ENCODE assay signal across 1 cellular context in genomic region chr17:45490615-45491433, GRCh38.
A peak's percentile ranks its signal among the peaks of the same experiment; 100 is the strongest.
TF ChIP-seq lines count a peak whose summit lies in the region.
"Not testable (repeated sequence)": the region's sequence is repeated elsewhere in the genome, so short reads cannot be mapped to it uniquely, and the experiment has no call there.

PLEKHM1 (minus strand) TSS chr17:45490721; CDS start chr17:45482484, 8,237 bp downstream.

TF ChIP-seq in K562, 482 proteins besides CTCF, POLR2A, EP300 and RAD21 (continued from another document):
- TF ChIP-seq YY1 (IDR thresholded peaks at IDR 0.05; ENCODE audit: borderline replicate concordance in 1 of 3, control insufficient read depth in 1 of 3, extremely low read depth in 1 of 3, insufficient read depth in 3 of 3, insufficient read length in 1 of 3, insufficient replicate concordance in 2 of 3, low read depth in 1 of 3, low read length in 2 of 3) = peak in 2 of 3 experiments; percentile 56 to 73
- peak in 1 of 2 experiments; percentile 57; a peak in 2 of 4 replicates for TF ChIP-seq MNT (conservative IDR thresholded peaks at IDR 0.05)
- TF ChIP-seq SP1 (CRISPR knock-in tag; IDR thresholded peaks at IDR 0.05) = peak; percentile 45; the same call in 1 of the 2 replicates
- TF ChIP-seq CREM (IDR thresholded peaks at IDR 0.05; ENCODE audit: low read depth) = peak; percentile 81
- TF ChIP-seq L3MBTL2 (IDR thresholded peaks at IDR 0.05) = 0 out of 2 replicates have a peak, but pooled peaks have one; percentile 7
- peak; percentile 56 to 60; a peak in 3 of 4 replicates for TF ChIP-seq FOXK2 (conservative IDR thresholded peaks at IDR 0.05 in 1 of 2, IDR thresholded peaks at IDR 0.05 in 1 of 2; ENCODE audit: low read depth in 2 of 2)
- TF ChIP-seq ATF7 (IDR thresholded peaks at IDR 0.05) = peak; percentile 66; the same call in 1 of the 2 replicates
- peak; percentile 92 for TF ChIP-seq GMEB1 (CRISPR knock-in tag; IDR thresholded peaks at IDR 0.05)
- TF ChIP-seq MAX (CRISPR knock-in tag; IDR thresholded peaks at IDR 0.05) = peak; percentile 38; the same call in 1 of the 2 replicates
- peak; percentile 34 for TF ChIP-seq HMGN3 (IDR thresholded peaks at IDR 0.05; ENCODE audit: borderline replicate concordance, extremely low read depth, insufficient read length, low read depth, low read length)
- 0 out of 2 replicates have a peak, but pooled peaks have one; percentile 38 for TF ChIP-seq HNRNPL (IDR thresholded peaks at IDR 0.05; ENCODE audit: low read depth, low read length)
- TF ChIP-seq ZBTB17 (CRISPR knock-in tag; IDR thresholded peaks at IDR 0.05) = 0 out of 2 replicates have a peak, but pooled peaks have one; percentile 40
- peak; percentile 66 for TF ChIP-seq PKNOX1 (IDR thresholded peaks at IDR 0.05)
- TF ChIP-seq KDM2B (CRISPR knock-in tag; IDR thresholded peaks at IDR 0.05) = 0 out of 2 replicates have a peak, but pooled peaks have one; percentile 27
- not testable (repeated sequence) for TF ChIP-seq NR2C2, ATF1 (CRISPR knock-in tag; IDR thresholded peaks at IDR 0.05)
- TF ChIP-seq NR2C2 (tag; IDR thresholded peaks at IDR 0.05) = peak; percentile 38; the same call in 1 of the 2 replicates
- peak; percentile 39; the same call in 1 of the 2 replicates for TF ChIP-seq PHF8 (IDR thresholded peaks at IDR 0.05; ENCODE audit: borderline replicate concordance, low read length)
- 0 out of 2 replicates have a peak, but pooled peaks have one; percentile 61 for TF ChIP-seq ELF4 (CRISPR knock-in tag; IDR thresholded peaks at IDR 0.05)
- TF ChIP-seq THAP12 (CRISPR knock-in tag; IDR thresholded peaks at IDR 0.05) = 0 out of 2 replicates have a peak, but pooled peaks have one; percentile 32
- 0 out of 2 replicates have a peak, but pooled peaks have one; percentile 64 for TF ChIP-seq ELF2 (CRISPR knock-in tag; IDR thresholded peaks at IDR 0.05)
- TF ChIP-seq GTF2E2 (tag; IDR thresholded peaks at IDR 0.05) = 0 out of 2 replicates have a peak, but pooled peaks have one; percentile 49
- peak; percentile 56; the same call in 1 of the 2 replicates for TF ChIP-seq TFAP4 (CRISPR knock-in tag; IDR thresholded peaks at IDR 0.05; ENCODE audit: borderline replicate concordance)
- peak; percentile 84 for TF ChIP-seq ELF1 (tag; IDR thresholded peaks at IDR 0.05)
- peak; percentile 60 for TF ChIP-seq ATF1 (tag; IDR thresholded peaks at IDR 0.05)
